12 cellular contexts compared by ENCODE assay signal in the genomic region with DNA sequence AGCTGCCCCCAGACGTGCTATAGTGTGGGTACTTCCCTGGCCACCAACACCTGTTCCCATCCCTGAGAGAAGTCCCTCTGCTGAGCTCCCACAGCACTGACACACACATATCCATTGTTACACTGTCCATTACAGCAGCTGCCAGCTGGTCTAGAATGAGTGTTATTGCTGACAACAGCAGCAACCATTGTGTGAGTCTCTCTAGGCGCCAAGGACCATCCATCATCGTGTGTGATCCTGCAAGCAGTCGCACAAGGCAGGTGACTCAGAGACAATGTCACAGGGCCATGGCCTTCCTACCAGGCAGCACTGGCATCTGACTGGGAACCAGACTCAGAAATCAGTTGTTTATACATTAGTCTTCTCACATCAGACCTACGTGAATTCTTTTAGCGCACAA. TPM values are rescaled to one million over a fixed set of nuclear protein-coding genes. Genes with fewer than 3 reads are reported as not detected.
DNase-seq lines count a peak whose midpoint lies in the region; ATAC-seq and TF ChIP-seq lines count a peak whose summit lies in the region.
"Had no signal": no experiment of that assay in that cellular context is flagged by ENCODE, and none has a peak within 500 bp of the region (broad histone marks: within the 10 kb centered on the region; RNA-seq: fewer than 3 reads in every experiment).

No MANE protein-coding gene starts in this region.

- peak; percentile 1 for TF ChIP-seq POLR2A in ovary (IDR thresholded peaks at IDR 0.05)

- no peaks in the 10 kb centered on the region for H3F3A ChIP-seq in GM23248 (ENCODE audit: insufficient read depth)

- H3K27me3 ChIP-seq in GM23248 (replicated peaks; ENCODE audit: insufficient read depth) (no peaks in the 10 kb centered on the region), ovary (no peaks in the 10 kb centered on the region), WERI-Rb-1 (ENCODE audit: insufficient read depth, low read depth, severe bottlenecking) (no peaks in the 10 kb centered on the region), foreskin keratinocyte (no peaks in the 10 kb centered on the region)
- H3K27me3 ChIP-seq: right lobe of liver had no signal

- CTCF ChIA-PET in OCI-LY7 (lab: Charles Lee; ENCODE audit: unreplicated experiment), result no interaction called here

- H3K79me2 ChIP-seq in GM23248 (ENCODE audit: insufficient read depth) (peaks cover 32% of the 10 kb centered on the region), OCI-LY7 (ENCODE audit: insufficient read depth, low read depth, low read length) (no peaks in the 10 kb centered on the region)

- no peaks in the 10 kb centered on the region for H3K4me1 ChIP-seq in GM23248 (ENCODE audit: insufficient read depth)
- H3K4me1 ChIP-seq in ovary (ENCODE audit: insufficient read depth), result no peaks in the 10 kb centered on the region
- H3K4me1 ChIP-seq in OCI-LY7 (ENCODE audit: insufficient read depth, low read length, poor library complexity, severe bottlenecking), result peaks cover 20% of the 10 kb centered on the region
- H3K4me1 ChIP-seq in foreskin keratinocyte, result no peaks in the 10 kb centered on the region
- H3K4me1 ChIP-seq: right lobe of liver had no signal

- TF ChIP-seq CTCF in ovary (IDR thresholded peaks at IDR 0.05) (no peak), WERI-Rb-1 (IDR thresholded peaks at IDR 0.05; ENCODE audit: low read depth, low read length) (no peak), OCI-LY7 (conservative IDR thresholded peaks at IDR 0.05; ENCODE audit: low read length) (no peak), foreskin keratinocyte (conservative IDR thresholded peaks at IDR 0.05) (no peak)

- H2AFZ ChIP-seq in GM23248 (no peak overlapping the region), OCI-LY7 (ENCODE audit: low read length) (no peak overlapping the region)

- H3K4me3 ChIP-seq in GM23248 (no peak overlapping the region), ovary (no peak overlapping the region), WERI-Rb-1 (ENCODE audit: low read depth, low read length) (no peak overlapping the region), OCI-LY7 (ENCODE audit: low read depth, low read length, poor library complexity, severe bottlenecking) (no peak overlapping the region)
- H3K4me3 ChIP-seq: right lobe of liver, thoracic aorta had no signal

- ATAC-seq in GM18520 (IDR thresholded peaks at IDR 0.05; ENCODE audit: unreplicated experiment) (no peak), foreskin keratinocyte (no peak)
- ATAC-seq: right lobe of liver had no signal

- intact Hi-C loops in ovary (cut with DNase I) (no loop called here), OCI-LY7 (cut with micrococcal nuclease; ENCODE audit: unreplicated experiment) (no loop called here)

- no TSS peak for BruUV-seq in OCI-LY7 (replicated peaks; lab: Mats Ljungman, UMichigan)

- peaks cover 11% of the 10 kb centered on the region for H3K36me3 ChIP-seq in GM23248 (ENCODE audit: low read depth)
- no peaks in the 10 kb centered on the region for H3K36me3 ChIP-seq in ovary
- H3K36me3 ChIP-seq in WERI-Rb-1, result peaks cover 79% of the 10 kb centered on the region
- H3K36me3 ChIP-seq in OCI-LY7 (ENCODE audit: insufficient read depth, low read length), result peaks cover 100% of the 10 kb centered on the region

- DNase-seq in GM23248 (peak; percentile 43), NCI-H2107 (lab: John Stamatoyannopoulos, UW) (peak; percentile 56), dermis blood vessel endothelial cell (peak; percentile 67), ovary (no peak), WERI-Rb-1 (no peak), OCI-LY7 (ENCODE audit: low spot score) (no peak), foreskin keratinocyte (no peak)
- DNase-seq: activated T-cell treated with anti-CD3 and anti-CD28 coated beads, Interleukin-2, amount 50 U/mL, for 48 hours; right lobe of liver; SIG-M5 had no signal

- H3K9me2 ChIP-seq in GM23248 (ENCODE audit: insufficient read depth) (no peaks in the 10 kb centered on the region), OCI-LY7 (ENCODE audit: insufficient read depth, low read length) (no peaks in the 10 kb centered on the region)

- H3K9ac ChIP-seq in GM23248, result no peak overlapping the region

- in situ Hi-C loops in GM23248 (cut with MboI), result loop anchor here (25.0 kb wide), 1 partner anchor 211 kb away; the partner anchor contains the start of gene MRTFA

- no peak overlapping the region for H3K27ac ChIP-seq in GM23248
- H3K27ac ChIP-seq in ovary, result no peak overlapping the region
- H3K27ac ChIP-seq in WERI-Rb-1, result no peak overlapping the region
- H3K27ac ChIP-seq in OCI-LY7 (ENCODE audit: low read depth, low read length, poor library complexity, severe bottlenecking), result no peak overlapping the region
- H3K27ac ChIP-seq in foreskin keratinocyte, result no peak overlapping the region
- H3K27ac ChIP-seq: right lobe of liver, thoracic aorta had no signal

- POLR2A ChIA-PET in OCI-LY7 (lab: Charles Lee), result no interaction called here

- no peaks in the 10 kb centered on the region for H4K20me1 ChIP-seq in GM23248 (ENCODE audit: insufficient read depth)
- H4K20me1 ChIP-seq in OCI-LY7 (ENCODE audit: insufficient read depth, low read length), result no peaks in the 10 kb centered on the region

- no peaks in the 10 kb centered on the region for H3K9me3 ChIP-seq in GM23248 (ENCODE audit: low read depth)
- H3K9me3 ChIP-seq in ovary, result no peaks in the 10 kb centered on the region
- no peaks in the 10 kb centered on the region for H3K9me3 ChIP-seq in WERI-Rb-1 (ENCODE audit: severe bottlenecking)
- no peaks in the 10 kb centered on the region for H3K9me3 ChIP-seq in OCI-LY7 (ENCODE audit: low read length)
- H3K9me3 ChIP-seq: right lobe of liver, thoracic aorta had no signal

- H3K4me2 ChIP-seq in GM23248 (ENCODE audit: unreplicated experiment) (no peak overlapping the region), OCI-LY7 (ENCODE audit: low read length) (no peak overlapping the region)

- no peak for TF ChIP-seq EP300 in ovary (IDR thresholded peaks at IDR 0.05)

- WGBS in GM23248 (ENCODE audit: low coverage in 1 of 2, low lambda C conversion rate in 2 of 2, missing lambda C conversion rate in 2 of 2), 2 experiments, result 71 to 75% methylated on average over 6 of the region's 6 CpGs
- WGBS in ovary, 3 donors, result 86 to 92% (median 87%) methylated on average over 6 of the region's 6 CpGs

RNA-seq across cellular contexts. Expression of gene SGSM3, which starts 56.3 kb away (rescaled TPM):
- total RNA-seq in GM23248 (2014; rRNA removed; shearing (Covaris generic)), result 40.8 and 45.2 TPM in 2 replicates
- polyA plus RNA-seq in GM23248 (2016; fragmentation: Nextera tagmentation; extraction: Ambion mirVana), result 47.6 and 48.2 TPM in 2 replicates
- total RNA-seq in dermis blood vessel endothelial cell, result 50.4 and 72.5 TPM in 2 replicates
- 10 to 100 TPM; 32.0 to 55.9 (median 43.9) TPM for total RNA-seq in ovary
- polyA plus RNA-seq in ovary, result 10 to 100 TPM in 1 of 2 donors, 1 to 10 TPM in 1; 5.7 to 56.2 TPM
- total RNA-seq in OCI-LY7 (2014; rRNA removed; shearing (Covaris generic)), result 168 and 197 TPM in 2 replicates
- total RNA-seq in OCI-LY7 (2022), result 130 and 144 TPM in 2 replicates
- total RNA-seq in foreskin keratinocyte, result 59.4 and 64.1 TPM in 2 replicates
- 58.2 and 69.8 TPM in 2 replicates for polyA plus RNA-seq in foreskin keratinocyte

Comparison
In these comparisons a context has a peak if more than half of its experiments do, and no peak if none do; other contexts are left out.
1. DNase-seq: peak in GM23248 (single experiment), NCI-H2107 (single experiment) and dermis blood vessel endothelial cell (single experiment); none in ovary (0 of 5), WERI-Rb-1 (single experiment), OCI-LY7 (single experiment) and foreskin keratinocyte (0 of 2).